Comparison of ENCODE assay signal across 14 cellular contexts in the genomic region with DNA sequence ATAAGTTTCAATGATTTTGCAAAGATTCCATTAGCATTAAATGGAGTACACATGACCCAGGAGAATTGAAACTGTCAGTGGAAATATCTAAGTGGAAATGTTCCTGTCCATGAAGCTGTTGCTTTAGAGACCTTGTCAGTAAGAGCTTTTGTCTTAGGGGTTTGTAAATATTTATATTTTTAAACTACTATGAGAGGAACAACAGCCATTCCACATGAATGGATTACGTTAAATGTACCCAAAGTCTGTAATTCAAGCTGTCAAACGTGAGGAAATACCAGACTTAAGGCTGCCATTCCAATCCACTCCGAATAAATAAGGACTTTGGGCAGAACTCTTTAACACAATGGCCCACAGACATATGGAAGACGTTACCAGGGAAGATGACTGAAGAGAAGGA.
A peak's percentile ranks its signal among the peaks of the same experiment; 100 is the strongest.
DNase-seq lines count a peak whose midpoint lies in the region; ATAC-seq and TF ChIP-seq lines count a peak whose summit lies in the region.
"Had no signal": no experiment of that assay in that cellular context is flagged by ENCODE, and none has a peak within 500 bp of the region (broad histone marks: within the 10 kb centered on the region; RNA-seq: fewer than 3 reads in every experiment).

No MANE protein-coding gene starts in this region.

- H3K9ac ChIP-seq in SK-N-MC (ENCODE audit: insufficient read length), result no peak overlapping the region
- no peak overlapping the region for H3K9ac ChIP-seq in neural cell (ENCODE audit: low read length)
- H3K9ac ChIP-seq: BLaER1 treated with 17β-estradiol and CSF1 and Interleukin-3, amounts not matched to agents 10 nM and 100 nM had no signal

- no peak overlapping the region for H3K4me2 ChIP-seq in neural cell (ENCODE audit: low read length)
- H3K4me2 ChIP-seq: A549; BLaER1 treated with 17β-estradiol and CSF1 and Interleukin-3, amounts not matched to agents 10 nM and 100 nM had no signal

- peaks cover 0 to 15% (median 7%) of the 10 kb centered on the region in 4 donors for H3K4me1 ChIP-seq in right lobe of liver
- H3K4me1 ChIP-seq: A549; BLaER1 treated with 17β-estradiol and CSF1 and Interleukin-3, amounts not matched to agents 10 nM and 100 nM had no signal

- peak; percentile 21 for TF ChIP-seq EP300 in neural cell (conservative IDR thresholded peaks at IDR 0.05; ENCODE audit: poor library complexity, severe bottlenecking)

- no peaks in the 10 kb centered on the region for H3K79me2 ChIP-seq in neural cell (replicated peaks; ENCODE audit: insufficient read depth, low read length)

- H3K9me3 ChIP-seq in SK-N-MC (ENCODE audit: low read depth, low read length) (no peaks in the 10 kb centered on the region), neural cell (ENCODE audit: low read length) (no peaks in the 10 kb centered on the region), right lobe of liver (no peaks in the 10 kb centered on the region)

- H3K27me3 ChIP-seq in neural cell (ENCODE audit: insufficient read depth, low read depth, low read length) (no peaks in the 10 kb centered on the region), right lobe of liver (no peaks in the 10 kb centered on the region)
- H3K27me3 ChIP-seq: BLaER1 treated with 17β-estradiol and CSF1 and Interleukin-3, amounts not matched to agents 10 nM and 100 nM had no signal

- H3F3A ChIP-seq in neural cell (ENCODE audit: insufficient read depth, low read length, poor library complexity, severe bottlenecking), result no peaks in the 10 kb centered on the region

- intact Hi-C loops in right lobe of liver (cut with DNase I), result no loop called here

- H3K27ac ChIP-seq in SK-N-MC (peak overlapping the region; percentile 35; the same call in 1 of the 2 replicates), neural cell (ENCODE audit: low read length) (no peak overlapping the region), right lobe of liver (no peak overlapping the region), caudate nucleus (ENCODE audit: low read depth, low read length) (no peak overlapping the region)
- H3K27ac ChIP-seq: A549; BLaER1 treated with 17β-estradiol and CSF1 and Interleukin-3, amounts not matched to agents 10 nM and 100 nM had no signal

- H3K4me3 ChIP-seq in SK-N-MC (no peak overlapping the region), neural cell (ENCODE audit: low read length) (no peak overlapping the region), right lobe of liver (no peak overlapping the region)
- H3K4me3 ChIP-seq: A549; BLaER1 treated with 17β-estradiol and CSF1 and Interleukin-3, amounts not matched to agents 10 nM and 100 nM had no signal

- H4K20me1 ChIP-seq in neural cell (ENCODE audit: insufficient read depth), result no peaks in the 10 kb centered on the region
- H4K20me1 ChIP-seq: BLaER1 treated with 17β-estradiol and CSF1 and Interleukin-3, amounts not matched to agents 10 nM and 100 nM had no signal

- no peak for TF ChIP-seq RAD21 in neural cell (conservative IDR thresholded peaks at IDR 0.05)

- H3K36me3 ChIP-seq in SK-N-MC (ENCODE audit: insufficient read depth, low read length) (no peaks in the 10 kb centered on the region), neural cell (ENCODE audit: insufficient read depth, low read length) (no peaks in the 10 kb centered on the region), right lobe of liver (no peaks in the 10 kb centered on the region)
- H3K36me3 ChIP-seq: BLaER1 treated with 17β-estradiol and CSF1 and Interleukin-3, amounts not matched to agents 10 nM and 100 nM had no signal

- ATAC-seq in HG02678 (IDR thresholded peaks at IDR 0.05; ENCODE audit: unreplicated experiment) (no peak), right lobe of liver (no peak), HG03039 (IDR thresholded peaks at IDR 0.05; ENCODE audit: unreplicated experiment) (no peak)
- ATAC-seq: A549 had no signal

- H3K9me2 ChIP-seq in neural cell (ENCODE audit: insufficient read depth, low read length), result peaks cover 3% of the 10 kb centered on the region

- no peak for TF ChIP-seq CTCF in neural cell (IDR thresholded peaks at IDR 0.05; ENCODE audit: poor library complexity, severe bottlenecking)
- no peak for TF ChIP-seq CTCF in right lobe of liver (IDR thresholded peaks at IDR 0.05)

- no peak for DNase-seq in SK-N-MC (ENCODE audit: low read depth, low spot score)
- peak; percentile 77 for DNase-seq in fibroblast of gingiva (ENCODE audit: low read depth)
- no peak for DNase-seq in right lobe of liver
- DNase-seq in caudate nucleus (lab: John Stamatoyannopoulos, UW), result no peak
- DNase-seq: CD4-positive, CD25-positive, alpha-beta regulatory T cell; DMS53; GF-D8; HCEC 1CT; HFFc6 had no signal

- no peak for TF ChIP-seq POLR2A in right lobe of liver (IDR thresholded peaks at IDR 0.05)

- H2AFZ ChIP-seq in neural cell (ENCODE audit: low read depth, low read length), result no peak overlapping the region

- 60% methylated on average over 4 of the region's 4 CpGs for WGBS in right lobe of liver (ENCODE audit: insufficient coverage, low coverage, low lambda C conversion rate, missing lambda C conversion rate)

TF ChIP-seq in neural cell, 6 proteins besides CTCF, POLR2A, EP300 and RAD21:
- TF ChIP-seq EZH2 (IDR thresholded peaks at IDR 0.05; ENCODE audit: borderline replicate concordance, insufficient read depth, low read length, poor library complexity, severe bottlenecking) (no peak), TAF1 (IDR thresholded peaks at IDR 0.05; ENCODE audit: low read depth) (no peak), MXI1 (conservative IDR thresholded peaks at IDR 0.05; ENCODE audit: poor library complexity, severe bottlenecking) (no peak), POLR2AphosphoS5 (IDR thresholded peaks at IDR 0.05) (peak; percentile 64), SMC3 (conservative IDR thresholded peaks at IDR 0.05; ENCODE audit: poor library complexity) (no peak)
- TF ChIP-seq, protein P1, sequence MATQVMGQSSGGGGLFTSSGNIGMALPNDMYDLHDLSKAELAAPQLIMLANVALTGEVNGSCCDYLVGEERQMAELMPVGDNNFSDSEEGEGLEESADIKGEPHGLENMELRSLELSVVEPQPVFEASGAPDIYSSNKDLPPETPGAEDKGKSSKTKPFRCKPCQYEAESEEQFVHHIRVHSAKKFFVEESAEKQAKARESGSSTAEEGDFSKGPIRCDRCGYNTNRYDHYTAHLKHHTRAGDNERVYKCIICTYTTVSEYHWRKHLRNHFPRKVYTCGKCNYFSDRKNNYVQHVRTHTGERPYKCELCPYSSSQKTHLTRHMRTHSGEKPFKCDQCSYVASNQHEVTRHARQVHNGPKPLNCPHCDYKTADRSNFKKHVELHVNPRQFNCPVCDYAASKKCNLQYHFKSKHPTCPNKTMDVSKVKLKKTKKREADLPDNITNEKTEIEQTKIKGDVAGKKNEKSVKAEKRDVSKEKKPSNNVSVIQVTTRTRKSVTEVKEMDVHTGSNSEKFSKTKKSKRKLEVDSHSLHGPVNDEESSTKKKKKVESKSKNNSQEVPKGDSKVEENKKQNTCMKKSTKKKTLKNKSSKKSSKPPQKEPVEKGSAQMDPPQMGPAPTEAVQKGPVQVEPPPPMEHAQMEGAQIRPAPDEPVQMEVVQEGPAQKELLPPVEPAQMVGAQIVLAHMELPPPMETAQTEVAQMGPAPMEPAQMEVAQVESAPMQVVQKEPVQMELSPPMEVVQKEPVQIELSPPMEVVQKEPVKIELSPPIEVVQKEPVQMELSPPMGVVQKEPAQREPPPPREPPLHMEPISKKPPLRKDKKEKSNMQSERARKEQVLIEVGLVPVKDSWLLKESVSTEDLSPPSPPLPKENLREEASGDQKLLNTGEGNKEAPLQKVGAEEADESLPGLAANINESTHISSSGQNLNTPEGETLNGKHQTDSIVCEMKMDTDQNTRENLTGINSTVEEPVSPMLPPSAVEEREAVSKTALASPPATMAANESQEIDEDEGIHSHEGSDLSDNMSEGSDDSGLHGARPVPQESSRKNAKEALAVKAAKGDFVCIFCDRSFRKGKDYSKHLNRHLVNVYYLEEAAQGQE (IDR thresholded peaks at IDR 0.05; ENCODE audit: borderline replicate concordance), result peak; percentile 13
TF ChIP-seq in neural cell: peak in this region for 2.
